8 cellular contexts compared by ENCODE assay signal in the genomic region with DNA sequence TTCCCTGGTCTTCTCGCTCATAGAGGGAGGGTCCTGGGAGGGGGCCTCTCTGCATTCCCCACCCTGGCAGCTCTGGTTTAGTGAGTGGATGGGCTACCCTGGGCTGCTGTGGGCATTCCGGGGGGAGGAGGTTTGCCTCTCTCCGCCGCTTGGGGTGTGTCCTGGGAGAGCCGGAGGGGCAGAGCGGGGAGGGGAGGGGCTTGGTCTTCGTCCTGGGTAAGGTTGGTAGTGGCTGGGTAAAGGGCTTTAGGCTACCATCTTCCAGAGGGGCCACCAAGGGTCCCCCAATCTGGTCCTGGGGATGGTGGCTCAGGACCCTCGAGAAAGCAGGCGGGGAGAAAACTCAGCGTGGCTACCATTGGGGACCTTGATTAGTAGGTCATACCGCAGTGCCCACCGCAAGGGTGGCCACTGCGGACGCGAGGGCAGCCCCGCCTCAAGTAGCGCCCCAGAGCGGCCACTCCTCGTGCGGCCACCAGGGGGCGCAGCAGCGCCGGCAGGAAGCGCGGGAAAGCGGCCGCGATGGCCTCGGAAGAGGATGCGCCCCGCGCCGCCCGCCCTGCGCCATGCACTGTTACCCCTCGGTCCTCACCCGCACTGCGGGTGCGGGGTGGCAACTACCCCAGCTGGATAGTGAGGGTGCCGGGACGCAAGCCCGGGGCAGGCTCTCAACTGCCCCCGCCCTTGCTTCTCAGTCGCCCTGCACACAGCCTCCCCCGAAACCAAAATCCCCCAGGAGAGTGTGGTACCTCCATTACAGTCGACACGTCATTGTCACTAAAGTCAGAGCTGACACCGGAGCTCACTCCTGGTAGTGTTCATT. TPM values are rescaled to one million over a fixed set of nuclear protein-coding genes. Genes with fewer than 3 reads are reported as not detected.
DNase-seq lines count a peak whose midpoint lies in the region; ATAC-seq and TF ChIP-seq lines count a peak whose summit lies in the region.

No MANE protein-coding gene starts in this region.

- TF ChIP-seq CTCF in CD4-positive, alpha-beta T cell (IDR thresholded peaks at IDR 0.05): peak; percentile 93
- TF ChIP-seq CTCF in OCI-LY7 (conservative IDR thresholded peaks at IDR 0.05; ENCODE audit: low read length): peak; percentile 95
- TF ChIP-seq CTCF in fibroblast of villous mesenchyme (IDR thresholded peaks at IDR 0.05; ENCODE audit: insufficient read depth, low read depth, low read length): peak; percentile 91
- TF ChIP-seq CTCF in thoracic aorta (IDR thresholded peaks at IDR 0.05): peak; percentile 100

- peak; percentile 40 to 72 (median 56) for DNase-seq in CD4-positive, alpha-beta T cell
- DNase-seq in HEK293T (ENCODE audit: extremely low spot score) (peak; percentile 86), OCI-LY7 (ENCODE audit: low spot score) (peak; percentile 82), fibroblast of villous mesenchyme (ENCODE audit: low read depth) (peak; percentile 47), nucleus accumbens (lab: John Stamatoyannopoulos, UW) (peak in 31 of 56 donors; percentile 4 to 68 (median 12)), thoracic aorta (ENCODE audit: low spot score) (no peak)
- DNase-seq in activated T-cell treated with anti-CD3 and anti-CD28 coated beads, Interleukin-2, amount 50 U/mL, for 4 hours: peak; percentile 59

- no peaks in the 10 kb centered on the region for H4K20me1 ChIP-seq in OCI-LY7 (ENCODE audit: insufficient read depth, low read length)

- no TSS peak for BruUV-seq in OCI-LY7 (replicated peaks; lab: Mats Ljungman, UMichigan)

- H3K4me3 ChIP-seq in OCI-LY7 (ENCODE audit: low read depth, low read length, poor library complexity, severe bottlenecking) (peak overlapping the region; percentile 62), fibroblast of villous mesenchyme (ENCODE audit: low read depth, low read length) (peak overlapping the region; percentile 7), thoracic aorta (peak overlapping the region; percentile 64)

- H3K27me3 ChIP-seq in CD4-positive, alpha-beta T cell (ENCODE audit: control insufficient read depth, insufficient read depth, low read length): no peaks in the 10 kb centered on the region
- H3K27me3 ChIP-seq in thoracic aorta (replicated peaks; ENCODE audit: insufficient read depth): no peaks in the 10 kb centered on the region

- no peaks in the 10 kb centered on the region for H3K36me3 Mint-ChIP-seq in CD4-positive, alpha-beta T cell (ENCODE audit: low read depth)
- H3K36me3 Mint-ChIP-seq in activated T-cell treated with anti-CD3 and anti-CD28 coated beads, Interleukin-2, amount 50 U/mL, for 4 hours (ENCODE audit: insufficient read depth): no peaks in the 10 kb centered on the region

- peaks cover 6% of the 10 kb centered on the region for H3K4me1 Mint-ChIP-seq in CD4-positive, alpha-beta T cell (ENCODE audit: low read depth)
- peaks cover 3% of the 10 kb centered on the region for H3K4me1 Mint-ChIP-seq in activated T-cell treated with anti-CD3 and anti-CD28 coated beads, Interleukin-2, amount 50 U/mL, for 4 hours (ENCODE audit: low read depth)

- peak overlapping the region; percentile 91 for H2AFZ ChIP-seq in OCI-LY7 (ENCODE audit: low read length)

- peak; percentile 86 for ATAC-seq in CD4-positive, alpha-beta T cell (ENCODE audit: poor library complexity)
- ATAC-seq in activated T-cell treated with anti-CD3 and anti-CD28 coated beads, Interleukin-2, amount 50 U/mL, for 4 hours: peak; percentile 90 to 94
- ATAC-seq in thoracic aorta (ENCODE audit: insufficient number of reproducible peaks, low FRiP score, low read depth) (no peak), GM19397 (IDR thresholded peaks at IDR 0.05; ENCODE audit: unreplicated experiment) (no peak)

- no peaks in the 10 kb centered on the region for H3K79me2 ChIP-seq in OCI-LY7 (ENCODE audit: insufficient read depth, low read depth, low read length)

- H3K4me1 ChIP-seq in OCI-LY7 (ENCODE audit: insufficient read depth, low read length, poor library complexity, severe bottlenecking) (peaks cover 9% of the 10 kb centered on the region), thoracic aorta (ENCODE audit: control insufficient read depth in 1 of 2, low read depth in 2 of 2) (peaks cover 0 to 3% of the 10 kb centered on the region in 2 donors)

- H3K4me2 ChIP-seq in OCI-LY7 (ENCODE audit: low read length): peak overlapping the region; percentile 85

- H3K4me3 Mint-ChIP-seq in CD4-positive, alpha-beta T cell: peak overlapping the region; percentile 72
- peak overlapping the region; percentile 74 for H3K4me3 Mint-ChIP-seq in activated T-cell treated with anti-CD3 and anti-CD28 coated beads, Interleukin-2, amount 50 U/mL, for 4 hours

- no peaks in the 10 kb centered on the region for H3K9me3 ChIP-seq in CD4-positive, alpha-beta T cell (ENCODE audit: control insufficient read depth, low read length)
- H3K9me3 ChIP-seq in OCI-LY7 (ENCODE audit: low read length) (no peaks in the 10 kb centered on the region), thoracic aorta (no peaks in the 10 kb centered on the region)

- no peak overlapping the region for H3K27ac Mint-ChIP-seq in CD4-positive, alpha-beta T cell

- H3K9me2 ChIP-seq in OCI-LY7 (ENCODE audit: insufficient read depth, low read length): no peaks in the 10 kb centered on the region

- CTCF ChIA-PET in CD4-positive, alpha-beta T cell (lab: Charles Lee): interaction anchor here (0.6 to 1.9 kb wide), 6 partner anchors 11 to 228 kb away, joined by 3 to 8 read pairs (median 6); no protein-coding TSS in a partner anchor
- CTCF ChIA-PET in HEK293T (lab: Yijun Ruan, JAX): interaction anchor here (0.7 to 1.1 kb wide), 5 partner anchors 10 to 133 kb away, joined by 3 to 5 read pairs (median 3); no protein-coding TSS in a partner anchor
- CTCF ChIA-PET in OCI-LY7 (lab: Charles Lee; ENCODE audit: unreplicated experiment): interaction anchor here (0.6 to 1.3 kb wide), 5 partner anchors 21 to 228 kb away, joined by 3 to 4 read pairs (median 4); no protein-coding TSS in a partner anchor

- H3K27ac ChIP-seq in CD4-positive, alpha-beta T cell (ENCODE audit: low read depth, low read length): no peak overlapping the region
- H3K27ac ChIP-seq in OCI-LY7 (ENCODE audit: low read depth, low read length, poor library complexity, severe bottlenecking): no peak overlapping the region
- H3K27ac ChIP-seq in thoracic aorta: no peak overlapping the region

- H3K36me3 ChIP-seq in OCI-LY7 (ENCODE audit: insufficient read depth, low read length) (no peaks in the 10 kb centered on the region), thoracic aorta (no peaks in the 10 kb centered on the region)

- POLR2A ChIA-PET in CD4-positive, alpha-beta T cell (lab: Charles Lee): no interaction called here
- POLR2A ChIA-PET in HEK293T (lab: Yijun Ruan, JAX) (interaction anchor here (0.6 to 1.0 kb wide), 2 partner anchors 44 kb away, joined by 3 read pairs; partner anchors contain the start of gene SLC25A33), OCI-LY7 (lab: Charles Lee) (interaction anchor here (0.6 to 0.9 kb wide), 3 partner anchors 41 to 246 kb away, joined by 3 read pairs; no protein-coding TSS in a partner anchor)

- no peaks in the 10 kb centered on the region for H3K9me3 Mint-ChIP-seq in CD4-positive, alpha-beta T cell
- no peaks in the 10 kb centered on the region for H3K9me3 Mint-ChIP-seq in activated T-cell treated with anti-CD3 and anti-CD28 coated beads, Interleukin-2, amount 50 U/mL, for 4 hours

- intact Hi-C loops in CD4-positive, alpha-beta T cell (cut with DNase I, micrococcal nuclease): loop anchor here (1.0 to 5.0 kb wide), 4 partner anchors 78 to 932 kb away; no protein-coding TSS in a partner anchor
- intact Hi-C loops in OCI-LY7 (cut with micrococcal nuclease; ENCODE audit: unreplicated experiment): loop anchor here (1.0 to 2.0 kb wide), 2 partner anchors 44 to 78 kb away; partner anchors contain the start of gene SLC25A33

- H3K27me3 Mint-ChIP-seq in CD4-positive, alpha-beta T cell: peaks cover 4% of the 10 kb centered on the region
- peaks cover 5% of the 10 kb centered on the region for H3K27me3 Mint-ChIP-seq in activated T-cell treated with anti-CD3 and anti-CD28 coated beads, Interleukin-2, amount 50 U/mL, for 4 hours (ENCODE audit: low read depth)

TF ChIP-seq in HEK293T, 16 proteins besides CTCF, POLR2A, EP300 and RAD21:
- TF ChIP-seq CTBP1 (IDR thresholded peaks at IDR 0.05; ENCODE audit: borderline replicate concordance): 0 out of 2 replicates have a peak, but pooled peaks have one; percentile 21
- no peak for TF ChIP-seq SP1 (IDR thresholded peaks at IDR 0.05)
- peak; percentile 97 for TF ChIP-seq L3MBTL2 (conservative IDR thresholded peaks at IDR 0.05)

RNA-seq across cellular contexts. Expression of gene SLC25A33, which starts 44.1 kb away (rescaled TPM):
- 1 to 10 TPM; 5.9 to 6.6 TPM for total RNA-seq in CD4-positive, alpha-beta T cell
- total RNA-seq in OCI-LY7 (2014; rRNA removed; shearing (Covaris generic)): 14.4 and 15.1 TPM in 2 replicates
- total RNA-seq in OCI-LY7 (2022) (14.1 and 16.5 TPM in 2 replicates), fibroblast of villous mesenchyme (5.5 and 6.5 TPM in 2 replicates), thoracic aorta (10 to 100 TPM in 1 of 2 donors, 1 to 10 TPM in 1; 4.1 to 12.3 TPM)
- 10 to 100 TPM; 22.2 to 24.9 (median 22.2) TPM for total RNA-seq in activated T-cell treated with anti-CD3 and anti-CD28 coated beads, Interleukin-2, amount 50 U/mL, for 4 hours

Comparison
In these comparisons a context has a peak if more than half of its experiments do, and no peak if none do; other contexts are left out.
1. ATAC-seq: peak in CD4-positive, alpha-beta T cell (single experiment) and activated T-cell treated with anti-CD3 and anti-CD28 coated beads, Interleukin-2, amount 50 U/mL, for 4 hours (2 of 2); none in thoracic aorta (single experiment) and GM19397 (single experiment).
2. H3K4me3 ChIP-seq: peak in every context shown above with its lines; median percentile 64 in thoracic aorta; 62 in OCI-LY7; 7 in fibroblast of villous mesenchyme.
3. Peak in every context shown above with its lines, with median percentiles within 50 percentile points of each other: CTCF ChIP-seq.